Comparison of ENCODE assay signal across 19 cellular contexts in the genomic region with DNA sequence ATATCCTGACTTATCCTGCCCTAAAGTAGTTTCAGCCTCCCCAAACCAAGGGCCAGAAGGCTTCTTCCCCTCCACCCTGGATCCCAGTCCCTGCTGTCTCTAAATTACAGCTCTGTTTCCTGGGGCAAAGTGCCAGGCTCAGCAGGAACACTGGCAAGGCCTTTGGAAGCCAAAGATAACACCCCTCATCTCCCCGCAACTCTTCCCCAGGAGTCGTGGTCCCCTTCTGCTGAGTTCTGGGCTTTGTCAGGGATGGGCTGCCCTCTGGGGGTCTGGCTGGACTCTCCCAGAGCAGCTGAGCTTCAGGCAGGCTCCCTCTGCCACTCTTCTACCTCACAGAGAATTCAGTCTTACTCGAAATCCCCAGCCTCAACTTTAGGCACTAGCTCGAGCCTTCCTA. TPM values are rescaled to one million over a fixed set of nuclear protein-coding genes. Genes with fewer than 3 reads are reported as not detected.
DNase-seq lines count a peak whose midpoint lies in the region; FAIRE-seq and TF ChIP-seq lines count a peak whose summit lies in the region.
"Had no signal": no experiment of that assay in that cellular context is flagged by ENCODE, and none has a peak within 500 bp of the region (broad histone marks: within the 10 kb centered on the region; RNA-seq: fewer than 3 reads in every experiment).

No MANE protein-coding gene starts in this region.

- H3K4me3 ChIP-seq in SK-N-MC (peak overlapping the region; percentile 18; the same call in 1 of the 2 replicates), endothelial cell of umbilical vein (replicated peaks in 1 of 3; ENCODE audit: insufficient read depth in 1 of 3, low read depth in 1 of 3, low read length in 3 of 3) (no peak overlapping the region)

- H3K27ac ChIP-seq in SK-N-MC (peak overlapping the region; percentile 72), endothelial cell of umbilical vein (ENCODE audit: insufficient read depth, low read depth, low read length) (no peak overlapping the region)
- H3K27ac ChIP-seq: neutrophil had no signal

- BruUV-seq in endothelial cell of umbilical vein (replicated peaks; lab: Mats Ljungman, UMichigan), result no TSS peak

- H2AFZ ChIP-seq in endothelial cell of umbilical vein (ENCODE audit: low read depth, low read length), result no peak overlapping the region

- peaks cover 9% of the 10 kb centered on the region for H3K4me1 Mint-ChIP-seq in activated CD4-positive, alpha-beta T cell treated with anti-CD3 and anti-CD28 coated beads, Interleukin-2, amount 10 ng/mL, durations not matched to agents 24 days and 14 days

- no peaks in the 10 kb centered on the region for H3K36me3 ChIP-seq in SK-N-MC (ENCODE audit: insufficient read depth, low read length)
- H3K36me3 ChIP-seq in endothelial cell of umbilical vein (ENCODE audit: control insufficient read depth in 2 of 2, extremely low read depth in 1 of 2, insufficient read depth in 2 of 2, low read length in 2 of 2), result no peaks in the 10 kb centered on the region
- H3K36me3 ChIP-seq: neutrophil had no signal

- H3K27me3 ChIP-seq in endothelial cell of umbilical vein (ENCODE audit: control insufficient read depth in 2 of 2, insufficient read depth in 2 of 2, low read length in 2 of 2), result no peaks in the 10 kb centered on the region
- H3K27me3 ChIP-seq: neutrophil had no signal

- H3K9me3 ChIP-seq in SK-N-MC (ENCODE audit: low read depth, low read length), result no peaks in the 10 kb centered on the region
- H3K9me3 ChIP-seq in endothelial cell of umbilical vein (replicated peaks; ENCODE audit: control insufficient read depth, insufficient read depth, low read length), result no peaks in the 10 kb centered on the region
- H3K9me3 ChIP-seq: neutrophil had no signal

- H3K9me1 ChIP-seq in endothelial cell of umbilical vein (replicated peaks; ENCODE audit: control insufficient read depth, extremely low read depth, insufficient read depth, low read length), result no peaks in the 10 kb centered on the region

- H3K4me2 ChIP-seq in endothelial cell of umbilical vein (ENCODE audit: insufficient read depth, low read length), result no peak overlapping the region

- dilution Hi-C loops in endothelial cell of umbilical vein (cut with MboI; ENCODE audit: extremely low pct_ligation_motif_present, low sequenced_read_pairs), result no loop called here

- peak; percentile 28 for DNase-seq in activated CD4-positive, alpha-beta T cell treated with anti-CD3 and anti-CD28 coated beads, Interleukin-2, amount 10 ng/mL, durations not matched to agents 24 days and 14 days
- no peak for DNase-seq in activated CD4-positive, alpha-beta T cell treated with anti-CD3 and anti-CD28 coated beads, Interleukin-2, amount 50 U/mL, for 48 hours
- DNase-seq in SK-N-MC (ENCODE audit: low read depth, low spot score), result no peak
- no peak for DNase-seq in endothelial cell of umbilical vein (ENCODE audit: low read depth, low spot score)
- DNase-seq in smooth muscle cell of the brain vasculature (ENCODE audit: low read depth, low spot score), result peak; percentile 33
- DNase-seq in RKO (ENCODE audit: low spot score), result no peak
- DNase-seq in AG08396 (ENCODE audit: low spot score), result no peak
- DNase-seq in middle frontal gyrus (ENCODE audit: extremely low spot score, low spot score), result no peak
- DNase-seq: activated CD4-positive, alpha-beta T cell treated with anti-CD3 and anti-CD28 coated beads, Interleukin-2, amount 10 ng/mL, durations not matched to agents 7 days and 5 days; activated CD8-positive, alpha-beta memory T cell treated with anti-CD3 and anti-CD28 coated beads, Interleukin-2, amount 50 U/mL, for 48 hours; activated effector memory CD4-positive, alpha-beta T cell treated with anti-CD3 and anti-CD28 coated beads, Interleukin-2, amount 50 U/mL, for 16 hours; CD4-positive, CD25-positive, alpha-beta regulatory T cell; cerebellar nuclear complex; effector memory CD8-positive, alpha-beta T cell; NCI-H1417 treated with DMSO at 0.1 percent for 48 hours; stimulated activated CD4-positive, alpha-beta T cell treated with anti-CD3 and anti-CD28 coated beads, Interleukin-12 subunit alpha, Interleukin-12 subunit beta, amount 100 ng/mL, for 4 hours; SW 1271 had no signal

- no peak for TF ChIP-seq CTCF in endothelial cell of umbilical vein (IDR thresholded peaks at IDR 0.05; ENCODE audit: extremely low read depth in 1 of 2, insufficient read depth in 1 of 2, low read depth in 1 of 2, low read length in 2 of 2)

- no peak overlapping the region for H3K27ac Mint-ChIP-seq in activated CD4-positive, alpha-beta T cell treated with anti-CD3 and anti-CD28 coated beads, Interleukin-2, amount 10 ng/mL, durations not matched to agents 24 days and 14 days
- H3K27ac Mint-ChIP-seq: CD4-positive, CD25-positive, alpha-beta regulatory T cell had no signal

- H3K36me3 Mint-ChIP-seq in activated CD4-positive, alpha-beta T cell treated with anti-CD3 and anti-CD28 coated beads, Interleukin-2, amount 10 ng/mL, durations not matched to agents 24 days and 14 days (ENCODE audit: low read depth), result no peaks in the 10 kb centered on the region
- H3K36me3 Mint-ChIP-seq: CD4-positive, CD25-positive, alpha-beta regulatory T cell had no signal

- peaks cover 16% of the 10 kb centered on the region for H3K4me1 ChIP-seq in endothelial cell of umbilical vein (ENCODE audit: control insufficient read depth, extremely low read depth, insufficient read depth, low read length)

- POLR2A ChIA-PET in endothelial cell of umbilical vein (lab: Charles Lee), result no interaction called here

- no peaks in the 10 kb centered on the region for H4K20me1 ChIP-seq in endothelial cell of umbilical vein (replicated peaks; ENCODE audit: control insufficient read depth, extremely low read depth, insufficient read depth, low read length)

- CTCF ChIA-PET in endothelial cell of umbilical vein (lab: Charles Lee), result interaction anchor here (1.0 to 1.5 kb wide), 5 partner anchors 23 to 643 kb away, joined by 3 to 5 read pairs (median 3); no protein-coding TSS in a partner anchor

- peaks cover 11% of the 10 kb centered on the region for H3K27me3 Mint-ChIP-seq in activated CD4-positive, alpha-beta T cell treated with anti-CD3 and anti-CD28 coated beads, Interleukin-2, amount 10 ng/mL, durations not matched to agents 24 days and 14 days
- H3K27me3 Mint-ChIP-seq: activated CD4-positive, alpha-beta T cell treated with anti-CD3 and anti-CD28 coated beads, Interleukin-2, amount 10 ng/mL, durations not matched to agents 7 days and 5 days had no signal

- H3K9me3 Mint-ChIP-seq in activated CD4-positive, alpha-beta T cell treated with anti-CD3 and anti-CD28 coated beads, Interleukin-2, amount 10 ng/mL, durations not matched to agents 24 days and 14 days, result no peaks in the 10 kb centered on the region
- H3K9me3 Mint-ChIP-seq: activated CD4-positive, alpha-beta T cell treated with anti-CD3 and anti-CD28 coated beads, Interleukin-2, amount 10 ng/mL, durations not matched to agents 7 days and 5 days; CD4-positive, CD25-positive, alpha-beta regulatory T cell; effector memory CD8-positive, alpha-beta T cell had no signal

- H3K9ac ChIP-seq in SK-N-MC (ENCODE audit: insufficient read length) (no peak overlapping the region), endothelial cell of umbilical vein (replicated peaks; ENCODE audit: extremely low read depth, insufficient read depth, low read length) (no peak overlapping the region)

- no peak overlapping the region for H3K4me3 Mint-ChIP-seq in activated CD4-positive, alpha-beta T cell treated with anti-CD3 and anti-CD28 coated beads, Interleukin-2, amount 10 ng/mL, durations not matched to agents 24 days and 14 days
- H3K4me3 Mint-ChIP-seq: activated CD4-positive, alpha-beta T cell treated with anti-CD3 and anti-CD28 coated beads, Interleukin-2, amount 10 ng/mL, durations not matched to agents 7 days and 5 days; CD4-positive, CD25-positive, alpha-beta regulatory T cell; effector memory CD8-positive, alpha-beta T cell had no signal

- no peaks in the 10 kb centered on the region for H3K79me2 ChIP-seq in endothelial cell of umbilical vein (ENCODE audit: control insufficient read depth, insufficient read depth, low read length)

- intact Hi-C loops in activated CD4-positive, alpha-beta T cell treated with anti-CD3 and anti-CD28 coated beads, Interleukin-2, amount 10 ng/mL, durations not matched to agents 24 days and 14 days (cut with micrococcal nuclease), result no loop called here
- intact Hi-C loops in endothelial cell of umbilical vein (cut with micrococcal nuclease), result no loop called here

- TF ChIP-seq POLR2A in endothelial cell of umbilical vein (IDR thresholded peaks at IDR 0.05; ENCODE audit: low read depth, low read length), result no peak

- FAIRE-seq in endothelial cell of umbilical vein (lab: Jason Lieb, UNC), result peak; percentile 57
- FAIRE-seq: A204.1 had no signal

TF ChIP-seq in endothelial cell of umbilical vein, 7 proteins besides CTCF, POLR2A, EP300 and RAD21:
- TF ChIP-seq JUN (IDR thresholded peaks at IDR 0.05; ENCODE audit: borderline replicate concordance, insufficient read depth, insufficient read length, low read depth), result no peak
- TF ChIP-seq FOS (IDR thresholded peaks at IDR 0.05; ENCODE audit: borderline replicate concordance, insufficient read depth, low read length), result no peak
- TF ChIP-seq POLR2AphosphoS5 (IDR thresholded peaks at IDR 0.05; ENCODE audit: insufficient read depth, low read depth, low read length), result no peak
- TF ChIP-seq, protein P1, sequence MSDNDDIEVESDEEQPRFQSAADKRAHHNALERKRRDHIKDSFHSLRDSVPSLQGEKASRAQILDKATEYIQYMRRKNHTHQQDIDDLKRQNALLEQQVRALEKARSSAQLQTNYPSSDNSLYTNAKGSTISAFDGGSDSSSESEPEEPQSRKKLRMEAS (IDR thresholded peaks at IDR 0.05; ENCODE audit: insufficient read depth, insufficient read length), result no peak
- TF ChIP-seq GATA2 (IDR thresholded peaks at IDR 0.05; ENCODE audit: insufficient read depth, insufficient read length, low read depth, low read length), result no peak
- no peak for TF ChIP-seq MYC (IDR thresholded peaks at IDR 0.05; ENCODE audit: low read depth, low read length)
- TF ChIP-seq EZH2 (IDR thresholded peaks at IDR 0.05; ENCODE audit: borderline replicate concordance, low read depth, low read length, severe bottlenecking), result no peak

RNA-seq across cellular contexts. Expression of gene AMPD3, which starts 53.8 kb away (rescaled TPM):
- 14.5 and 18.3 TPM in 2 replicates for total RNA-seq in activated CD4-positive, alpha-beta T cell treated with anti-CD3 and anti-CD28 coated beads, Interleukin-2, amount 10 ng/mL, durations not matched to agents 24 days and 14 days
- total RNA-seq in endothelial cell of umbilical vein, result 1.7 and 2.5 TPM in 2 replicates
- 1.4 and 2.5 TPM in 2 replicates for polyA plus RNA-seq in endothelial cell of umbilical vein
- polyA plus RNA-seq in endothelial cell of umbilical vein (2011; cell fraction: cytosol; rRNA removed), result 0.90 and 1.1 TPM in 2 replicates
- 2.6 and 3.1 TPM in 2 replicates for polyA plus RNA-seq in endothelial cell of umbilical vein (2011; cell fraction: nucleus; rRNA removed)
- polyA plus RNA-seq in endothelial cell of umbilical vein (2012), result 0.62 and 1.3 TPM in 2 replicates
- 3.0 and 5.7 TPM in 2 replicates for polyA minus RNA-seq in endothelial cell of umbilical vein
- polyA minus RNA-seq in endothelial cell of umbilical vein (2011; cell fraction: cytosol; rRNA and poly(A)+ RNA removed), result 2.3 TPM
- 5.3 and 6.3 TPM in 2 replicates for polyA minus RNA-seq in endothelial cell of umbilical vein (2011; cell fraction: nucleus; rRNA and poly(A)+ RNA removed)

Comparison
In these comparisons a context has a peak if more than half of its experiments do, and no peak if none do; other contexts are left out.
1. DNase-seq: peak in activated CD4-positive, alpha-beta T cell treated with anti-CD3 and anti-CD28 coated beads, Interleukin-2, amount 10 ng/mL, durations not matched to agents 24 days and 14 days (single experiment) and smooth muscle cell of the brain vasculature (single experiment); none in activated CD4-positive, alpha-beta T cell treated with anti-CD3 and anti-CD28 coated beads, Interleukin-2, amount 50 U/mL, for 48 hours (0 of 2), SK-N-MC (single experiment), endothelial cell of umbilical vein (single experiment), RKO (single experiment), AG08396 (single experiment) and middle frontal gyrus (single experiment).